ENCODE assay signal across 22 cellular contexts in genomic region chr18:48393776-48394175, GRCh38. TPM values are rescaled to one million over a fixed set of nuclear protein-coding genes. Genes with fewer than 3 reads are reported as not detected.
DNase-seq lines count a peak whose midpoint lies in the region; ATAC-seq and TF ChIP-seq lines count a peak whose summit lies in the region.
"Had no signal": no experiment of that assay in that cellular context is flagged by ENCODE, and none has a peak within 500 bp of the region (broad histone marks: within the 10 kb centered on the region; RNA-seq: fewer than 3 reads in every experiment).

No MANE protein-coding gene starts in this region.

- TF ChIP-seq EP300 in upper lobe of left lung (IDR thresholded peaks at IDR 0.05): no peak

- H3K9me3 ChIP-seq in breast epithelium (no peaks in the 10 kb centered on the region), esophagus squamous epithelium (no peaks in the 10 kb centered on the region), testis (no peaks in the 10 kb centered on the region), upper lobe of left lung (no peaks in the 10 kb centered on the region)
- H3K9me3 ChIP-seq: BLaER1 treated with 17β-estradiol and CSF1 and Interleukin-3, amounts not matched to agents 10 nM and 100 nM; Caco-2; SJCRH30 had no signal

- ATAC-seq in upper lobe of left lung (ENCODE audit: low FRiP score in 2 of 2): no peak
- ATAC-seq: Panc1 had no signal

- TF ChIP-seq CTCF in breast epithelium (IDR thresholded peaks at IDR 0.05) (no peak), esophagus squamous epithelium (IDR thresholded peaks at IDR 0.05) (no peak), testis (IDR thresholded peaks at IDR 0.05) (no peak), upper lobe of left lung (IDR thresholded peaks at IDR 0.05) (no peak)

- H3K27ac ChIP-seq in breast epithelium (peak overlapping the region; percentile 70 to 84), esophagus squamous epithelium (peak overlapping the region; percentile 38 to 69 (median 63)), testis (no peak overlapping the region), upper lobe of left lung (no peak overlapping the region)
- H3K27ac ChIP-seq: 22Rv1; BLaER1 treated with 17β-estradiol and CSF1 and Interleukin-3, amounts not matched to agents 10 nM and 100 nM; SJCRH30 had no signal

- no peak for TF ChIP-seq POLR2A in breast epithelium (IDR thresholded peaks at IDR 0.05)
- no peak for TF ChIP-seq POLR2A in esophagus squamous epithelium (IDR thresholded peaks at IDR 0.05)
- TF ChIP-seq POLR2A in testis (IDR thresholded peaks at IDR 0.05): no peak
- no peak for TF ChIP-seq POLR2A in upper lobe of left lung (IDR thresholded peaks at IDR 0.05)

- no peaks in the 10 kb centered on the region for H3K27me3 ChIP-seq in breast epithelium
- peaks cover 0 to 17% (median 0%) of the 10 kb centered on the region in 4 donors for H3K27me3 ChIP-seq in esophagus squamous epithelium
- H3K27me3 ChIP-seq in testis: no peaks in the 10 kb centered on the region
- no peaks in the 10 kb centered on the region for H3K27me3 ChIP-seq in upper lobe of left lung
- H3K27me3 ChIP-seq: SJCRH30 had no signal

- H3K36me3 ChIP-seq in breast epithelium: no peaks in the 10 kb centered on the region
- H3K36me3 ChIP-seq in esophagus squamous epithelium: no peaks in the 10 kb centered on the region
- H3K36me3 ChIP-seq in testis (ENCODE audit: low read depth, missing control alignments): no peaks in the 10 kb centered on the region
- H3K36me3 ChIP-seq in upper lobe of left lung: no peaks in the 10 kb centered on the region
- H3K36me3 ChIP-seq: BLaER1 treated with 17β-estradiol and CSF1 and Interleukin-3, amounts not matched to agents 10 nM and 100 nM; SJCRH30 had no signal

- 43 to 64% methylated on average over 1 of the region's 1 CpG for WGBS in esophagus squamous epithelium, 2 donors
- WGBS in testis, 2 donors: 48 to 100% methylated on average over 1 of the region's 1 CpG
- WGBS in upper lobe of left lung, 2 donors: 25 to 74% methylated on average over 1 of the region's 1 CpG

- peak; percentile 37 for DNase-seq in DMS79 treated with DMSO at 0.1 percent for 48 hours (lab: John Stamatoyannopoulos, UW)
- DNase-seq in DMS79 (lab: John Stamatoyannopoulos, UW): no peak
- peak in 1 of 2 donors; percentile 60 for DNase-seq in breast epithelium (ENCODE audit: low spot score in 2 of 2)
- no peak for DNase-seq in esophagus squamous epithelium (lab: John Stamatoyannopoulos, UW)
- DNase-seq in testis: peak; percentile 25
- no peak for DNase-seq in upper lobe of left lung
- DNase-seq in globus pallidus (ENCODE audit: low spot score): no peak
- no peak for DNase-seq in activated gamma-delta T cell (lab: John Stamatoyannopoulos, UW)
- DNase-seq: ACHN; Caco-2; CD4-positive, alpha-beta memory T cell; DMS 273 treated with DMSO at 0.1 percent for 48 hours; H7; NCI-H1092; NCI-H1436; NCI-H187 treated with DMSO at 0.1 percent for 48 hours; NCI-H2107; NCI-H69; SJCRH30 had no signal

- no peak overlapping the region for H3K4me3 ChIP-seq in breast epithelium
- no peak overlapping the region for H3K4me3 ChIP-seq in esophagus squamous epithelium
- no peak overlapping the region for H3K4me3 ChIP-seq in testis
- H3K4me3 ChIP-seq in upper lobe of left lung: no peak overlapping the region
- H3K4me3 ChIP-seq: BLaER1 treated with 17β-estradiol and CSF1 and Interleukin-3, amounts not matched to agents 10 nM and 100 nM; SJCRH30 had no signal

- intact Hi-C loops in breast epithelium (cut with DNase I; ENCODE audit: low total_unique reads): no loop called here
- intact Hi-C loops in esophagus squamous epithelium (cut with DNase I): no loop called here
- intact Hi-C loops in testis (cut with DNase I; ENCODE audit: low total_unique reads): no loop called here

- H3K4me1 ChIP-seq in breast epithelium (peaks cover 3 to 22% of the 10 kb centered on the region in 2 donors), esophagus squamous epithelium (peaks cover 0 to 48% (median 33%) of the 10 kb centered on the region in 3 donors), testis (peaks cover 30% of the 10 kb centered on the region), upper lobe of left lung (peaks cover 4 to 20% (median 15%) of the 10 kb centered on the region in 4 donors)
- H3K4me1 ChIP-seq: Caco-2, SJCRH30 had no signal

RNA-seq across cellular contexts. Expression of gene ZBTB7C, which starts 15.4 kb away (rescaled TPM):
- total RNA-seq in breast epithelium: 10 to 100 TPM in 1 of 3 donors, 1 to 10 TPM in 2; 5.6 to 26.5 (median 6.1) TPM
- total RNA-seq in esophagus squamous epithelium: 10 to 100 TPM; 38.2 to 92.3 (median 52.4) TPM
- total RNA-seq in testis: 10 to 100 TPM; 42.4 to 65.4 TPM
- 14.1 TPM for polyA plus RNA-seq in testis (ENCODE audit: insufficient read depth, low read depth, low replicate concordance)
- 10 to 100 TPM in 5 of 6 donors, 1 to 10 TPM in 1; 6.1 to 18.1 (median 12.2) TPM for total RNA-seq in upper lobe of left lung
- total RNA-seq: CD4-positive, alpha-beta memory T cell; SJCRH30 had no signal

Comparison
In these comparisons a context has a peak if more than half of its experiments do, and no peak if none do; other contexts are left out.
1. DNase-seq: peak in DMS79 treated with DMSO at 0.1 percent for 48 hours (single experiment) and testis (single experiment); none in DMS79 (single experiment), esophagus squamous epithelium (single experiment), upper lobe of left lung (0 of 2), globus pallidus (single experiment) and activated gamma-delta T cell (single experiment).
2. H3K27ac ChIP-seq: peak in breast epithelium (2 of 2) and esophagus squamous epithelium (4 of 4); none in testis (0 of 2) and upper lobe of left lung (0 of 4).